1 cellular context compared by ENCODE assay signal in the genomic region with DNA sequence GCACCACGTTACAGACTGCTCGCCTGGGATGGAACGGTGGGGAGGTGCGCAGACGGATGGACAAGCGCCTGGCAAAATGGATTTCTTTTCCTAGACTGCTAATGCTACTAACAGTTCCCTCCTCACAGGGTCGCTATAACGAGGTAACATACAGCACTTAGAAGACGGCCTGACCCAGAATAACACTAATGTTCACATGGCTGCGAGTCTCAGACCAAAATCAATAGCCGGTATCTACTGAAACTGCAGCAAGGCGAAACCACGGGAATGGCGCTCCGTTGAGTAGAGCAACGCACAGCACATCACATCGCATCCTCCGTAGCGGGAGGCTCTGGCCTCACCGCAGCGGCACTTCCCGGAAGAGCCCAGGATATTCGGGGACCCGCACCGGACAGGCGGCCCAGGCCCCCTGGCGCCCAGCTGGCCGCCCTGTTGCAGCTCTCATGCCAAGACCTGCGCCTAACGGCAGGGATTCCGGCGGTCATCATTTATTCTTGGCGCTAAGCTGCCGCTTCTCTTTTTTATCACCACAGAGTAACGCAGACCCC.
TF ChIP-seq lines count a peak whose summit lies in the region.

No MANE protein-coding gene starts in this region.

TF ChIP-seq in HCT116, 20 proteins besides CTCF, POLR2A, EP300 and RAD21 (continued from another document):
- TF ChIP-seq, protein P1, sequence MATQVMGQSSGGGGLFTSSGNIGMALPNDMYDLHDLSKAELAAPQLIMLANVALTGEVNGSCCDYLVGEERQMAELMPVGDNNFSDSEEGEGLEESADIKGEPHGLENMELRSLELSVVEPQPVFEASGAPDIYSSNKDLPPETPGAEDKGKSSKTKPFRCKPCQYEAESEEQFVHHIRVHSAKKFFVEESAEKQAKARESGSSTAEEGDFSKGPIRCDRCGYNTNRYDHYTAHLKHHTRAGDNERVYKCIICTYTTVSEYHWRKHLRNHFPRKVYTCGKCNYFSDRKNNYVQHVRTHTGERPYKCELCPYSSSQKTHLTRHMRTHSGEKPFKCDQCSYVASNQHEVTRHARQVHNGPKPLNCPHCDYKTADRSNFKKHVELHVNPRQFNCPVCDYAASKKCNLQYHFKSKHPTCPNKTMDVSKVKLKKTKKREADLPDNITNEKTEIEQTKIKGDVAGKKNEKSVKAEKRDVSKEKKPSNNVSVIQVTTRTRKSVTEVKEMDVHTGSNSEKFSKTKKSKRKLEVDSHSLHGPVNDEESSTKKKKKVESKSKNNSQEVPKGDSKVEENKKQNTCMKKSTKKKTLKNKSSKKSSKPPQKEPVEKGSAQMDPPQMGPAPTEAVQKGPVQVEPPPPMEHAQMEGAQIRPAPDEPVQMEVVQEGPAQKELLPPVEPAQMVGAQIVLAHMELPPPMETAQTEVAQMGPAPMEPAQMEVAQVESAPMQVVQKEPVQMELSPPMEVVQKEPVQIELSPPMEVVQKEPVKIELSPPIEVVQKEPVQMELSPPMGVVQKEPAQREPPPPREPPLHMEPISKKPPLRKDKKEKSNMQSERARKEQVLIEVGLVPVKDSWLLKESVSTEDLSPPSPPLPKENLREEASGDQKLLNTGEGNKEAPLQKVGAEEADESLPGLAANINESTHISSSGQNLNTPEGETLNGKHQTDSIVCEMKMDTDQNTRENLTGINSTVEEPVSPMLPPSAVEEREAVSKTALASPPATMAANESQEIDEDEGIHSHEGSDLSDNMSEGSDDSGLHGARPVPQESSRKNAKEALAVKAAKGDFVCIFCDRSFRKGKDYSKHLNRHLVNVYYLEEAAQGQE (IDR thresholded peaks at IDR 0.05; ENCODE audit: low read depth) = no peak
- no peak for TF ChIP-seq SP1 (IDR thresholded peaks at IDR 0.05; ENCODE audit: low read depth)
